Comparison of ENCODE assay signal across 8 cellular contexts in genomic region chr12:106760184-106760531, GRCh38. TPM values are rescaled to one million over a fixed set of nuclear protein-coding genes. Genes with fewer than 3 reads are reported as not detected.
DNase-seq lines count a peak whose midpoint lies in the region; ATAC-seq lines count a peak whose summit lies in the region.

No MANE protein-coding gene starts in this region.

- no peaks in the 10 kb centered on the region for H3K27me3 Mint-ChIP-seq in activated naive CD4-positive, alpha-beta T cell treated with anti-CD3 and anti-CD28 coated beads, Interleukin-2, amount 10 ng/mL, durations not matched to agents 7 days and 5 days
- H3K27me3 Mint-ChIP-seq in memory B cell = no peaks in the 10 kb centered on the region

- H3K36me3 ChIP-seq in HUES64 (ENCODE audit: insufficient read depth, low read length) = no peaks in the 10 kb centered on the region

- peak; percentile 64 for DNase-seq in activated naive CD4-positive, alpha-beta T cell treated with anti-CD3 and anti-CD28 coated beads, Interleukin-2, amount 10 ng/mL, durations not matched to agents 7 days and 5 days
- peak in 1 of 2 donors; percentile 52 for DNase-seq in memory B cell (ENCODE audit: low spot score in 2 of 2)
- no peak for DNase-seq in dedifferentiated amniotic fluid mesenchymal stem cell (ENCODE audit: extremely low spot score)
- no peak for DNase-seq in HCEC 1CT
- DNase-seq in NCI-H2029 (lab: John Stamatoyannopoulos, UW) = no peak

- no peaks in the 10 kb centered on the region for H3K9me3 ChIP-seq in HUES64 (ENCODE audit: insufficient read depth, low read depth, low read length)

- H3K27ac ChIP-seq in HUES64 (ENCODE audit: low read depth, low read length) = peak overlapping the region; percentile 81

- peak overlapping the region; percentile 22; the same call in 1 of the 2 replicates for H3K4me3 ChIP-seq in HUES64 (ENCODE audit: low read length)

- peak overlapping the region; percentile 86 for H3K27ac Mint-ChIP-seq in activated naive CD4-positive, alpha-beta T cell treated with anti-CD3 and anti-CD28 coated beads, Interleukin-2, amount 10 ng/mL, durations not matched to agents 7 days and 5 days
- H3K27ac Mint-ChIP-seq in memory B cell = peak overlapping the region; percentile 93

- H3K4me1 Mint-ChIP-seq in activated naive CD4-positive, alpha-beta T cell treated with anti-CD3 and anti-CD28 coated beads, Interleukin-2, amount 10 ng/mL, durations not matched to agents 7 days and 5 days = peaks cover 24% of the 10 kb centered on the region
- peaks cover 21% of the 10 kb centered on the region for H3K4me1 Mint-ChIP-seq in memory B cell

- 23% methylated on average over 2 of the region's 2 CpGs for WGBS in HUES64

- H3K4me1 ChIP-seq in HUES64 (ENCODE audit: insufficient read depth, low read length) = peaks cover 26% of the 10 kb centered on the region

- peak overlapping the region; percentile 55; the same call in 1 of the 2 replicates for H3K9ac ChIP-seq in HUES64 (ENCODE audit: low read depth, low read length)

- CTCF ChIA-PET in activated naive CD4-positive, alpha-beta T cell treated with anti-CD3 and anti-CD28 coated beads, Interleukin-2, amount 10 ng/mL, durations not matched to agents 7 days and 5 days (lab: Charles Lee) = interaction anchor here (0.8 kb wide), 1 partner anchor 12 kb away, joined by 3 read pairs; no protein-coding TSS in a partner anchor

- H3K9me3 Mint-ChIP-seq in activated naive CD4-positive, alpha-beta T cell treated with anti-CD3 and anti-CD28 coated beads, Interleukin-2, amount 10 ng/mL, durations not matched to agents 7 days and 5 days = no peaks in the 10 kb centered on the region
- H3K9me3 Mint-ChIP-seq in memory B cell = no peaks in the 10 kb centered on the region

- no peaks in the 10 kb centered on the region for H3K27me3 ChIP-seq in HUES64 (ENCODE audit: insufficient read depth, low read length)

- H3K36me3 Mint-ChIP-seq in activated naive CD4-positive, alpha-beta T cell treated with anti-CD3 and anti-CD28 coated beads, Interleukin-2, amount 10 ng/mL, durations not matched to agents 7 days and 5 days = no peaks in the 10 kb centered on the region
- no peaks in the 10 kb centered on the region for H3K36me3 Mint-ChIP-seq in memory B cell

- ATAC-seq in GM18508 (IDR thresholded peaks at IDR 0.05; ENCODE audit: insufficient read depth, unreplicated experiment) (peak; percentile 90), GM21526 (IDR thresholded peaks at IDR 0.05; ENCODE audit: low FRiP score, unreplicated experiment) (peak; percentile 97), memory B cell (ENCODE audit: low read depth) (peak; percentile 99)

- H3K4me3 Mint-ChIP-seq in activated naive CD4-positive, alpha-beta T cell treated with anti-CD3 and anti-CD28 coated beads, Interleukin-2, amount 10 ng/mL, durations not matched to agents 7 days and 5 days = peak overlapping the region; percentile 63
- H3K4me3 Mint-ChIP-seq in memory B cell = peak overlapping the region; percentile 85

RNA-seq across cellular contexts. Expression of gene RIC8B, which starts 14.3 kb away (rescaled TPM):
- polyA plus RNA-seq in HUES64 (2013, experiment 1 of 2) = 16.8 TPM
- polyA plus RNA-seq in HUES64 (2013, experiment 2 of 2) = 16.0 TPM
